In the genomic region with DNA sequence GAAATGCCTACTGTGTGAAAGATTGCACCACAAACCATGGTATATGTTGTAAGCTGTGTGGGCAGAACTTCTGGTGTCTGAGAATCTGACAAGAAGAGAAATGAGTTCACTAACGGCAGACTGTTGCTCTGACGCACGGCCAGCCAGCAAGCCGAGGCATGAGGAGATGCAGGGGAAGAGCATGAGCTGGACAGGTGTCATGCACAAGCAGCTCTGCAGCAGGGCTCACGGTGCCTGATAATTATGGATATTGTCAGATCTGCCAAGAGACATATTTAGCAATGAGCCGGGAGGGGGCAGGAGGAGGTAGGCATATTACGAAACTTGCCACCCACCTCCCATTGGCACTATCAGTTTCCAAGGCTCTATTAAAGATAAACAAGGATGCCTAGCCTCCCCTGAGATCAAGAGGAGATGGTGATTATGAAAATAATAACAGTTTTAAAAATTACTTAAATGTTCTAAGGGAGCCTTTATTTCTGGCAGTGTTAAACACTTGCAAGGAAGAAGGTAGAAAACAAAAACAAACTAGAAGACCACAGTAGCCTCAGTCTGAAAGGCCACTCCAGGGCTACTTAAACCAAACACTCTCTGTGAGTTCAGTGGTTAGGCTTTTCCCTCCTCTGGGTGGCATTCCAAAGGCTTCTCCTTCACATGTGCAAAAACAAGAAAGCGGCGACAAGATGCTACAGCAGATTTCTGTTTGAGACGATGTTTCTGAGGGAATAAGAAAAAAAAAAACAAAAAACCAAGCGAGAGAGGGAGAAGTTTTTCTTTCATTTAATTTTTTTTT, we compare ENCODE assay signal across 1 cellular context.
TF ChIP-seq lines count a peak whose summit lies in the region.

No MANE protein-coding gene starts in this region.

TF ChIP-seq in HepG2, 621 proteins besides CTCF, POLR2A, EP300 and RAD21 (continued from another document):
- TF ChIP-seq, protein P1, sequence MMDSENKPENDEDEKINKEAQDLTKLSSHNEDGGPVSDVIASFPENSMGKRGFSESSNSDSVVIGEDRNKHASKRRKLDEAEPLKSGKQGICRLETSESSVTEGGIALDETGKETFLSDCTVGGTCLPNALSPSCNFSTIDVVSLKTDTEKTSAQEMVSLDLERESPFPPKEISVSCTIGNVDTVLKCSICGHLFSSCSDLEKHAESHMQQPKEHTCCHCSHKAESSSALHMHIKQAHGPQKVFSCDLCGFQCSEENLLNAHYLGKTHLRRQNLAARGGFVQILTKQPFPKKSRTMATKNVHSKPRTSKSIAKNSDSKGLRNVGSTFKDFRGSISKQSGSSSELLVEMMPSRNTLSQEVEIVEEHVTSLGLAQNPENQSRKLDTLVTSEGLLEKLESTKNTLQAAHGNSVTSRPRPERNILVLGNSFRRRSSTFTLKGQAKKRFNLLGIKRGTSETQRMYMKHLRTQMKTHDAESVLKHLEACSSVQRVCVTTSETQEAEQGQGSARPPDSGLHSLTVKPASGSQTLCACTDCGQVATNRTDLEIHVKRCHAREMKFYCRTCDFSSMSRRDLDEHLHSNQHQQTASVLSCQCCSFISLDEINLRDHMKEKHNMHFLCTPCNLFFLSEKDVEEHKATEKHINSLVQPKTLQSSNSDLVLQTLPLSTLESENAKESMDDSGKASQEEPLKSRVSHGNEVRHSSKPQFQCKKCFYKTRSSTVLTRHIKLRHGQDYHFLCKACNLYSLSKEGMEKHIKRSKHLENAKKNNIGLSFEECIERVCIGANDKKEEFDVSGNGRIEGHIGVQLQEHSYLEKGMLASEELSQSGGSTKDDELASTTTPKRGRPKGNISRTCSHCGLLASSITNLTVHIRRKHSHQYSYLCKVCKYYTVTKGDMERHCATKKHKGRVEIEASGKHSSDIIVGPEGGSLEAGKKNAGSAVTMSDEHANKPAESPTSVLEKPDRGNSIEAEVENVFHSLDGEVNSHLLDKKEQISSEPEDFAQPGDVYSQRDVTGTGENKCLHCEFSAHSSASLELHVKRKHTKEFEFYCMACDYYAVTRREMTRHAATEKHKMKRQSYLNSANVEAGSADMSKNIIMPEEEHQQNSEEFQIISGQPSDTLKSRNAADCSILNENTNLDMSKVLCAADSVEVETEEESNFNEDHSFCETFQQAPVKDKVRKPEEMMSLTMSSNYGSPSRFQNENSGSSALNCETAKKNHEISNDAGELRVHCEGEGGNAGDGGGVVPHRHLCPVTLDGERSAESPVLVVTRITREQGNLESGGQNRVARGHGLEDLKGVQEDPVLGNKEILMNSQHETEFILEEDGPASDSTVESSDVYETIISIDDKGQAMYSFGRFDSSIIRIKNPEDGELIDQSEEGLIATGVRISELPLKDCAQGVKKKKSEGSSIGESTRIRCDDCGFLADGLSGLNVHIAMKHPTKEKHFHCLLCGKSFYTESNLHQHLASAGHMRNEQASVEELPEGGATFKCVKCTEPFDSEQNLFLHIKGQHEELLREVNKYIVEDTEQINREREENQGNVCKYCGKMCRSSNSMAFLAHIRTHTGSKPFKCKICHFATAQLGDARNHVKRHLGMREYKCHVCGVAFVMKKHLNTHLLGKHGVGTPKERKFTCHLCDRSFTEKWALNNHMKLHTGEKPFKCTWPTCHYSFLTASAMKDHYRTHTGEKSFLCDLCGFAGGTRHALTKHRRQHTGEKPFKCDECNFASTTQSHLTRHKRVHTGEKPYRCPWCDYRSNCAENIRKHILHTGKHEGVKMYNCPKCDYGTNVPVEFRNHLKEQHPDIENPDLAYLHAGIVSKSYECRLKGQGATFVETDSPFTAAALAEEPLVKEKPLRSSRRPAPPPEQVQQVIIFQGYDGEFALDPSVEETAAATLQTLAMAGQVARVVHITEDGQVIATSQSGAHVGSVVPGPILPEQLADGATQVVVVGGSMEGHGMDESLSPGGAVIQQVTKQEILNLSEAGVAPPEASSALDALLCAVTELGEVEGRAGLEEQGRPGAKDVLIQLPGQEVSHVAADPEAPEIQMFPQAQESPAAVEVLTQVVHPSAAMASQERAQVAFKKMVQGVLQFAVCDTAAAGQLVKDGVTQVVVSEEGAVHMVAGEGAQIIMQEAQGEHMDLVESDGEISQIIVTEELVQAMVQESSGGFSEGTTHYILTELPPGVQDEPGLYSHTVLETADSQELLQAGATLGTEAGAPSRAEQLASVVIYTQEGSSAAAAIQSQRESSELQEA (CRISPR knock-in tag; IDR thresholded peaks at IDR 0.05; ENCODE audit: not compliant biosample characterization): no peak
- TF ChIP-seq ZNF639 (CRISPR knock-in tag; conservative IDR thresholded peaks at IDR 0.05) (no peak), ZNF329 (CRISPR knock-in tag; IDR thresholded peaks at IDR 0.05; ENCODE audit: low read depth) (no peak)
